8 cellular contexts compared by ENCODE assay signal in the genomic region with DNA sequence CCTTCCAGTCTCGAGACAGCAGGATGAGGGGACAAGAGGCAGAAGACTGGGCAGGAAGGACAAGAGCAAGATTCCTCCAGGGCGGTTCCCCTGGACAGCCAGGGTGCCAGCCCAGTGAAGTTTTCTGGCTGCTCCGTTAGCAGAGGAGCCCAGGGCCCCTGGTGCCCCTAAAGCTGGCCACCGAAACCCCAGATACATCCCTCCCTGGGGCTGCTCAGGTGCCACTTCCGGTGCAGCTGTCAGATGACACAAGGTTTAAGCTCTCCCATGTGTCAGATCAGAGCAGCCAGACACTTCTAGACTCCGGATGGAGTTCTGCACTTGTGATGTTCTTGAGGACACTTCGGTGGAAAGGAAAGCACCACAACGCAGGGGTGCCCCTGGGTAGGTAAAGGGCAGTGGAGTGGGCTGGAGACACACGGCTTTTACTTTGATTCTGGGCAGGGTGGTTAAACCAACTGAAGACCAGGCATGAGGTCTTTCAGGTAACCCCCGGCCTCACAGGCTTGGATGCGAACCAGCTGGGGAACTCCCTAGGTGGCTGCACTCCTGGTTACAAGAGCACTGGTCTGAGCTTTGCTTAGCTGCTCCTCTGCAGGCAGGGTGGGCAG.
DNase-seq lines count a peak whose midpoint lies in the region; ATAC-seq, FAIRE-seq and TF ChIP-seq lines count a peak whose summit lies in the region.

No MANE protein-coding gene starts in this region.

- POLR2A ChIA-PET in H1 (lab: Charles Lee; ENCODE audit: partially characterized antibody): interaction anchor here (0.8 to 1.1 kb wide), 5 partner anchors 12 to 40 kb away, joined by 3 to 4 read pairs (median 4); no protein-coding TSS in a partner anchor
- POLR2A ChIA-PET in SK-N-SH (lab: Yijun Ruan, JAX): no interaction called here

- H3K4me3 ChIP-seq in H1 (ENCODE audit: extremely low read depth in 1 of 4, insufficient read depth in 2 of 4, low read depth in 3 of 4, low read length in 4 of 4): no peak overlapping the region
- no peak overlapping the region for H3K4me3 ChIP-seq in SK-N-SH (ENCODE audit: low read depth in 2 of 2, low read length in 1 of 2)

- no peak overlapping the region; the same call in none of the 2 replicates for H2BK12ac ChIP-seq in H1 (ENCODE audit: low read depth, low read length)

- no peak overlapping the region for H2AFZ ChIP-seq in H1 (ENCODE audit: low read length)
- H2AFZ ChIP-seq in SK-N-SH (ENCODE audit: low read depth): no peak overlapping the region

- no peak overlapping the region for H4K5ac ChIP-seq in H1 (ENCODE audit: insufficient read length, low read depth, low read length)

- peak overlapping the region; percentile 71; the same call in 1 of the 2 replicates for H2AK5ac ChIP-seq in H1 (ENCODE audit: low read depth, low read length)

- peak; percentile 88 for DNase-seq in RPMI8226
- DNase-seq in H1 (ENCODE audit: low read depth in 1 of 2, low spot score in 2 of 2): no peak
- no peak for DNase-seq in DMS53 treated with DMSO at 0.1 percent for 48 hours (lab: John Stamatoyannopoulos, UW; ENCODE audit: unreplicated experiment)
- DNase-seq in LoVo (ENCODE audit: low spot score): no peak
- no peak for DNase-seq in cortex of kidney (lab: John Stamatoyannopoulos, UW)
- DNase-seq in SK-N-SH: no peak

- WGBS in H1 (ENCODE audit: extremely low coverage in 1 of 2, insufficient coverage in 1 of 2, insufficient read length in 1 of 2, insufficient replicate concordance in 2 of 2, low coverage in 1 of 2, low lambda C conversion rate in 2 of 2, missing lambda C conversion rate in 1 of 2), 2 experiments: 76% methylated on average over 11 of the region's 11 CpGs; no CpG with 5 or more reads in 1 of the 2 experiments
- 86% methylated on average over 10 of the region's 11 CpGs for WGBS in SK-N-SH (ENCODE audit: low lambda C conversion rate)

- H3K27ac ChIP-seq in H1 (ENCODE audit: low read depth, low read length) (peak overlapping the region; percentile 16; the same call in 1 of the 2 replicates), SK-N-SH (ENCODE audit: low read depth in 2 of 2, low read length in 1 of 2) (no peak overlapping the region)

- TF ChIP-seq EP300 in H1 (IDR thresholded peaks at IDR 0.05; ENCODE audit: borderline replicate concordance in 1 of 2, low read depth in 2 of 2, low read length in 2 of 2): no peak
- TF ChIP-seq EP300 in SK-N-SH (IDR thresholded peaks at IDR 0.05; ENCODE audit: borderline replicate concordance in 1 of 2, low read depth in 1 of 2, low read length in 1 of 2): no peak

- H3K23me2 ChIP-seq in H1 (ENCODE audit: low read depth, low read length): no peaks in the 10 kb centered on the region

- peak overlapping the region; percentile 4 for H2BK120ac ChIP-seq in H1 (replicated peaks; ENCODE audit: low read depth, low read length)

- no peaks in the 10 kb centered on the region for H3F3A ChIP-seq in SK-N-SH (replicated peaks; ENCODE audit: insufficient read depth)

- TF ChIP-seq CTCF in H1 (IDR thresholded peaks at IDR 0.05; ENCODE audit: control extremely low read depth in 1 of 3, insufficient read depth in 1 of 3, low read depth in 1 of 3, low read length in 3 of 3) (no peak), SK-N-SH (IDR thresholded peaks at IDR 0.05) (no peak)

- H3K79me2 ChIP-seq in H1 (ENCODE audit: control insufficient read depth in 1 of 2, insufficient read depth in 2 of 2, low read length in 2 of 2) (no peaks in the 10 kb centered on the region), SK-N-SH (ENCODE audit: insufficient read depth) (no peaks in the 10 kb centered on the region)

- no peak for TF ChIP-seq POLR2A in H1 (IDR thresholded peaks at IDR 0.05; ENCODE audit: control extremely low read depth in 1 of 2, low read depth in 2 of 2, low read length in 2 of 2)

- peak overlapping the region; percentile 96 for H2BK15ac ChIP-seq in H1 (ENCODE audit: low read length)

- H3K36me3 ChIP-seq in H1 (ENCODE audit: control insufficient read depth in 2 of 4, insufficient read depth in 4 of 4, low read length in 3 of 4): no peaks in the 10 kb centered on the region
- H3K36me3 ChIP-seq in SK-N-SH (replicated peaks in 1 of 2; ENCODE audit: control insufficient read depth in 1 of 2, insufficient read depth in 2 of 2, low read length in 1 of 2): no peaks in the 10 kb centered on the region

- no peaks in the 10 kb centered on the region; a peak in 1 of 7 replicates for H3K27me3 ChIP-seq in H1 (replicated peaks in 1 of 4; ENCODE audit: control insufficient read depth in 3 of 4, extremely low read depth in 1 of 4, insufficient read depth in 3 of 4, low read length in 3 of 4)
- H3K27me3 ChIP-seq in SK-N-SH (ENCODE audit: insufficient read depth): no peaks in the 10 kb centered on the region

- peak overlapping the region; percentile 80 for H3K18ac ChIP-seq in H1 (ENCODE audit: extremely low read depth, low read length)

- peak; percentile 71 for ATAC-seq in GM18508 (IDR thresholded peaks at IDR 0.05; ENCODE audit: insufficient read depth, unreplicated experiment)
- peak; percentile 59 for ATAC-seq in HG02571 (IDR thresholded peaks at IDR 0.05; ENCODE audit: unreplicated experiment)

- H3K23ac ChIP-seq in H1 (ENCODE audit: insufficient read length): no peak overlapping the region

- H2BK20ac ChIP-seq in H1 (ENCODE audit: low read length): peak overlapping the region; percentile 94

- H3K4ac ChIP-seq in H1 (replicated peaks; ENCODE audit: insufficient read length, low read depth, low read length): peak overlapping the region; percentile 84

- H3K9me2 ChIP-seq in SK-N-SH: no peaks in the 10 kb centered on the region

- no peaks in the 10 kb centered on the region for H3K79me1 ChIP-seq in H1 (ENCODE audit: low read depth, low read length)

- H4K20me1 ChIP-seq in H1 (replicated peaks in 1 of 2; ENCODE audit: control insufficient read depth in 1 of 2, insufficient read depth in 2 of 2, low read length in 2 of 2) (peaks cover 0 to 4% of the 10 kb centered on the region in 2 experiments), SK-N-SH (ENCODE audit: insufficient read depth) (no peaks in the 10 kb centered on the region)

- FAIRE-seq in H1 (lab: Jason Lieb, UNC): no peak

- H3K56ac ChIP-seq in H1 (replicated peaks; ENCODE audit: insufficient read length, low read depth, low read length): no peak overlapping the region

- no peak overlapping the region; the same call in 1 of the 2 replicates for H4K8ac ChIP-seq in H1 (ENCODE audit: extremely low read depth, insufficient read depth, low read length)

- H4K91ac ChIP-seq in H1 (replicated peaks; ENCODE audit: insufficient read length, low read length): peak overlapping the region; percentile 93

- H3K4me1 ChIP-seq in H1 (replicated peaks in 1 of 4; ENCODE audit: control insufficient read depth in 3 of 4, insufficient read depth in 4 of 4, low read length in 3 of 4): peaks cover 7 to 38% (median 25%) of the 10 kb centered on the region in 4 experiments
- H3K4me1 ChIP-seq in SK-N-SH (ENCODE audit: control insufficient read depth in 1 of 2, insufficient read depth in 2 of 2, low read depth in 1 of 2, low read length in 1 of 2): peaks cover 30 to 32% of the 10 kb centered on the region in 2 experiments

- H3K4me2 ChIP-seq in H1 (ENCODE audit: insufficient read depth in 1 of 2, low read depth in 2 of 2, low read length in 2 of 2): peak overlapping the region in 1 of 2 experiments; percentile 46; a peak in 2 of 4 replicates
- no peak overlapping the region for H3K4me2 ChIP-seq in SK-N-SH

- H3K9ac ChIP-seq in H1 (replicated peaks in 1 of 4; ENCODE audit: extremely low read depth in 1 of 4, low read depth in 3 of 4, low read length in 3 of 4) (no peak overlapping the region), SK-N-SH (no peak overlapping the region)

- CTCF ChIA-PET in H1 (lab: Charles Lee; ENCODE audit: partially characterized antibody) (interaction anchor here (0.6 to 2.3 kb wide), 11 partner anchors 9 to 55 kb away, joined by 3 to 8 read pairs (median 3); no protein-coding TSS in a partner anchor), SK-N-SH (lab: Yijun Ruan, JAX) (interaction anchor here (0.7 to 1.6 kb wide), 5 partner anchors 19 to 174 kb away, joined by 3 to 5 read pairs (median 3); no protein-coding TSS in a partner anchor)

- no peak overlapping the region for H3K14ac ChIP-seq in H1 (ENCODE audit: insufficient read length)

- no peak for TF ChIP-seq RAD21 in H1 (IDR thresholded peaks at IDR 0.05 in 1 of 2, conservative IDR thresholded peaks at IDR 0.05 in 1 of 2; ENCODE audit: low read depth in 2 of 2, low read length in 2 of 2)
- TF ChIP-seq RAD21 in SK-N-SH (IDR thresholded peaks at IDR 0.05; ENCODE audit: low read length): no peak

- peak overlapping the region; percentile 88 for H2BK5ac ChIP-seq in H1 (ENCODE audit: low read depth, low read length)

- H3K9me3 ChIP-seq in H1 (ENCODE audit: insufficient read depth in 2 of 2, low read depth in 1 of 2, low read length in 1 of 2) (no peaks in the 10 kb centered on the region), SK-N-SH (no peaks in the 10 kb centered on the region)

TF ChIP-seq in H1, 55 proteins besides CTCF, POLR2A, EP300 and RAD21 (continues in another document):
- TF ChIP-seq JUN (IDR thresholded peaks at IDR 0.05; ENCODE audit: low read depth, low read length): no peak
- TF ChIP-seq MAFK (IDR thresholded peaks at IDR 0.05; ENCODE audit: low read depth, low read length): no peak
- no peak for TF ChIP-seq CHD1 (IDR thresholded peaks at IDR 0.05; ENCODE audit: low read depth, low read length)
- TF ChIP-seq, protein P1, sequence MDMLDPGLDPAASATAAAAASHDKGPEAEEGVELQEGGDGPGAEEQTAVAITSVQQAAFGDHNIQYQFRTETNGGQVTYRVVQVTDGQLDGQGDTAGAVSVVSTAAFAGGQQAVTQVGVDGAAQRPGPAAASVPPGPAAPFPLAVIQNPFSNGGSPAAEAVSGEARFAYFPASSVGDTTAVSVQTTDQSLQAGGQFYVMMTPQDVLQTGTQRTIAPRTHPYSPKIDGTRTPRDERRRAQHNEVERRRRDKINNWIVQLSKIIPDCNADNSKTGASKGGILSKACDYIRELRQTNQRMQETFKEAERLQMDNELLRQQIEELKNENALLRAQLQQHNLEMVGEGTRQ (IDR thresholded peaks at IDR 0.05; ENCODE audit: low read length): no peak
- TF ChIP-seq TEAD4 (IDR thresholded peaks at IDR 0.05; ENCODE audit: low read depth, low read length): no peak

TF ChIP-seq in SK-N-SH, 30 proteins besides CTCF, POLR2A, EP300 and RAD21:
- TF ChIP-seq POLR2AphosphoS5 (IDR thresholded peaks at IDR 0.05; ENCODE audit: low read depth, low read length) (no peak), YY1 (IDR thresholded peaks at IDR 0.05; ENCODE audit: low read depth) (no peak), FOXJ3 (CRISPR knock-in tag; IDR thresholded peaks at IDR 0.05) (no peak), TEAD4 (IDR thresholded peaks at IDR 0.05; ENCODE audit: borderline replicate concordance, insufficient read depth) (no peak), TAF1 (IDR thresholded peaks at IDR 0.05; ENCODE audit: borderline replicate concordance, low read depth, low read length) (no peak), SIN3A (IDR thresholded peaks at IDR 0.05; ENCODE audit: borderline replicate concordance, low read depth, low read length) (no peak)
